In the genomic region with DNA sequence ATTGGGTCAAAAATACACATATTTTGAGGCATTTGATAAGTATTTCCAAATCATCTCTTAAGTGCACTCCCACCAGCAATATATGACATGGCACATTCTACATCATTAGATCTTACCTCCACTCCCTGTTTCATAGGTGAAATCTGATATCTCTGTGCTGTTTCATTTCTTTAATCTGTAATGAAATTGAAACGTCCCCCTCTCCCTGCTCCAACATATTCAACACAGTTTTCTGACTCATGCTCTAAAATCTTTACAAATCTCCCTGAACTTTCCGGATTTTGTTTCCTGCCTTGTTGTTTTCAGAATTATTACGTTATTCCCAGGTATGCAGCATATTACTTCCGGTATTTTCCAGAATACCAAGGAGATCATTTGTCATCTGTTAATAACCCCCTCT, we compare ENCODE assay signal across 16 cellular contexts.
DNase-seq lines count a peak whose midpoint lies in the region; ATAC-seq, FAIRE-seq and TF ChIP-seq lines count a peak whose summit lies in the region.
"Had no signal": no experiment of that assay in that cellular context is flagged by ENCODE, and none has a peak within 500 bp of the region (broad histone marks: within the 10 kb centered on the region; RNA-seq: fewer than 3 reads in every experiment).

No MANE protein-coding gene starts in this region.

- WGBS in mesendoderm (ENCODE audit: extremely low coverage, insufficient coverage, low lambda C conversion rate) = no CpG with 5 or more reads among the region's 4 CpGs

- H2BK5ac ChIP-seq in mesendoderm (ENCODE audit: low read length) = no peak overlapping the region

- no peak overlapping the region for H3K18ac ChIP-seq in mesendoderm (ENCODE audit: low read length)

- H3K9me3 Mint-ChIP-seq in HFFc6 (no peaks in the 10 kb centered on the region), astrocyte (ENCODE audit: unreplicated experiment) (peaks cover 8% of the 10 kb centered on the region), natural killer cell (no peaks in the 10 kb centered on the region)

- H3K4me1 ChIP-seq in ACC112 (ENCODE audit: control insufficient read depth, insufficient read depth, low read length, unreplicated experiment) (peaks cover 17% of the 10 kb centered on the region), astrocyte (ENCODE audit: insufficient read depth, low read length) (peaks cover 12% of the 10 kb centered on the region), mesendoderm (ENCODE audit: control insufficient read depth, low read depth, low read length) (peaks cover 2% of the 10 kb centered on the region)

- H3K27ac ChIP-seq in ACC112 (ENCODE audit: low read depth, low read length) = peak overlapping the region; percentile 45; the same call in 1 of the 2 replicates
- H3K27ac ChIP-seq in astrocyte (ENCODE audit: low read depth, low read length) = no peak overlapping the region
- no peak overlapping the region for H3K27ac ChIP-seq in mesendoderm (ENCODE audit: low read depth, low read length)
- H3K27ac ChIP-seq: esophagus squamous epithelium, lower lobe of right lung, spleen had no signal

- no peaks in the 10 kb centered on the region for H3K79me1 ChIP-seq in mesendoderm (ENCODE audit: low read length)

- peak overlapping the region; percentile 90 for H3K4me2 ChIP-seq in astrocyte (ENCODE audit: low read length)
- H3K4me2 ChIP-seq in mesendoderm (ENCODE audit: low read length) = no peak overlapping the region

- no peak for ATAC-seq in HG03025 (IDR thresholded peaks at IDR 0.05; ENCODE audit: low FRiP score, unreplicated experiment)
- ATAC-seq in stimulated activated naive CD8-positive, alpha-beta T cell treated with anti-CD3 and anti-CD28 coated beads, Interleukin-15, Interleukin-2, amounts not matched to agents 100 U/mL and 50 U/mL, for 24 hours = no peak
- ATAC-seq in HG03565 (IDR thresholded peaks at IDR 0.05; ENCODE audit: unreplicated experiment) = no peak
- ATAC-seq in natural killer cell = no peak
- ATAC-seq: lower lobe of right lung had no signal

- H2AFZ ChIP-seq in ACC112 (ENCODE audit: low read length, unreplicated experiment) (no peak overlapping the region), astrocyte (ENCODE audit: low read depth, low read length) (no peak overlapping the region)

- H3K27me3 ChIP-seq in ACC112 (ENCODE audit: insufficient read depth, low read length) = no peaks in the 10 kb centered on the region
- H3K27me3 ChIP-seq in astrocyte (ENCODE audit: insufficient read depth, low read length) = peaks cover 2% of the 10 kb centered on the region
- peaks cover 6% of the 10 kb centered on the region for H3K27me3 ChIP-seq in mesendoderm (ENCODE audit: insufficient read depth, low read length, poor library complexity)

- no peak overlapping the region for H3K56ac ChIP-seq in mesendoderm (ENCODE audit: low read length)

- FAIRE-seq in astrocyte (lab: Jason Lieb, UNC) = no peak
- FAIRE-seq: colon had no signal

- H3K79me2 ChIP-seq in ACC112 (ENCODE audit: control insufficient read depth, insufficient read depth, low read length, unreplicated experiment) = no peaks in the 10 kb centered on the region
- H3K79me2 ChIP-seq in astrocyte (ENCODE audit: insufficient read depth, low read length) = no peaks in the 10 kb centered on the region
- no peaks in the 10 kb centered on the region for H3K79me2 ChIP-seq in mesendoderm (ENCODE audit: control insufficient read depth, insufficient read depth, low read length)

- peak overlapping the region; percentile 98 for H3K4me3 Mint-ChIP-seq in HFFc6
- peak overlapping the region; percentile 1 for H3K4me3 Mint-ChIP-seq in astrocyte (ENCODE audit: unreplicated experiment)
- no peak overlapping the region for H3K4me3 Mint-ChIP-seq in natural killer cell

- peak overlapping the region; percentile 29 for H3K23ac ChIP-seq in mesendoderm (ENCODE audit: low read length)

- no peak overlapping the region for H2AK5ac ChIP-seq in mesendoderm (ENCODE audit: low read length)

- DNase-seq in HFFc6 = peak; percentile 13
- DNase-seq in astrocyte (ENCODE audit: low read depth) = peak; percentile 32
- DNase-seq in mesendoderm = no peak
- no peak for DNase-seq in stimulated activated naive CD8-positive, alpha-beta T cell treated with anti-CD3 and anti-CD28 coated beads, Interleukin-15, Interleukin-2, amounts not matched to agents 100 U/mL and 50 U/mL, for 24 hours
- no peak for DNase-seq in natural killer cell
- DNase-seq: activated CD8-positive, alpha-beta memory T cell treated with anti-CD3 and anti-CD28 coated beads, Interleukin-2, amount 50 U/mL, for 4 hours; esophagus squamous epithelium; hypothalamus; lower lobe of right lung; MG63; NCI-H2107; spleen had no signal

- H3K9me3 ChIP-seq in astrocyte (ENCODE audit: insufficient read depth, low read depth, low read length) = no peaks in the 10 kb centered on the region
- H3K9me3 ChIP-seq: esophagus squamous epithelium, lower lobe of right lung, MG63, spleen had no signal

- H3K4me3 ChIP-seq in ACC112 (ENCODE audit: low read depth, low read length) (peak overlapping the region; percentile 79), astrocyte (ENCODE audit: insufficient read depth, low read depth, low read length) (no peak overlapping the region), mesendoderm (ENCODE audit: low read length) (no peak overlapping the region)
- H3K4me3 ChIP-seq: MG63 had no signal

- H2BK120ac ChIP-seq in mesendoderm (ENCODE audit: low read depth, low read length) = no peak overlapping the region

- no peak overlapping the region for H2BK15ac ChIP-seq in mesendoderm (replicated peaks; ENCODE audit: low read depth)

- H4K20me1 ChIP-seq in astrocyte (ENCODE audit: insufficient read depth, low read length) = no peaks in the 10 kb centered on the region

- H3K4me1 Mint-ChIP-seq in HFFc6 (ENCODE audit: low read depth) (peaks cover 28% of the 10 kb centered on the region), astrocyte (ENCODE audit: low read depth, unreplicated experiment) (peaks cover 5% of the 10 kb centered on the region), natural killer cell (peaks cover 18% of the 10 kb centered on the region in 2 donors)

- H3K36me3 ChIP-seq in ACC112 (ENCODE audit: insufficient read depth, low read length) = no peaks in the 10 kb centered on the region
- no peaks in the 10 kb centered on the region for H3K36me3 ChIP-seq in astrocyte (ENCODE audit: insufficient read depth, low read length)
- no peaks in the 10 kb centered on the region for H3K36me3 ChIP-seq in mesendoderm (ENCODE audit: control insufficient read depth, insufficient read depth, low read length)
- H3K36me3 ChIP-seq: esophagus squamous epithelium, lower lobe of right lung, MG63, spleen had no signal

- H3K27me3 Mint-ChIP-seq in HFFc6 (ENCODE audit: insufficient read depth) = peaks cover 1% of the 10 kb centered on the region; the same call in 1 of the 2 replicates
- peaks cover 31% of the 10 kb centered on the region for H3K27me3 Mint-ChIP-seq in astrocyte (ENCODE audit: low read depth, unreplicated experiment)
- H3K27me3 Mint-ChIP-seq in natural killer cell (ENCODE audit: low read depth in 2 of 2) = peaks cover 34 to 68% of the 10 kb centered on the region in 2 donors

- intact Hi-C loops in natural killer cell (cut with micrococcal nuclease) = no loop called here

- H4K5ac ChIP-seq in mesendoderm (ENCODE audit: low read length) = no peak overlapping the region

- peak overlapping the region; percentile 82 for H3K9ac ChIP-seq in astrocyte (ENCODE audit: low read length)
- H3K9ac ChIP-seq in mesendoderm (ENCODE audit: low read length) = no peak overlapping the region

- H3K36me3 Mint-ChIP-seq in HFFc6 (ENCODE audit: low read depth) = no peaks in the 10 kb centered on the region
- H3K36me3 Mint-ChIP-seq in astrocyte (ENCODE audit: low read depth, unreplicated experiment) = no peaks in the 10 kb centered on the region
- H3K36me3 Mint-ChIP-seq in natural killer cell = no peaks in the 10 kb centered on the region

- H3K4ac ChIP-seq in mesendoderm (ENCODE audit: low read depth, low read length) = no peak overlapping the region

- no peak overlapping the region for H4K8ac ChIP-seq in mesendoderm (ENCODE audit: low read depth, low read length)

- no peak for TF ChIP-seq CTCF in HFFc6 (IDR thresholded peaks at IDR 0.05)
- no peak for TF ChIP-seq CTCF in astrocyte (IDR thresholded peaks at IDR 0.05; ENCODE audit: insufficient read depth, low read depth, low read length)
- TF ChIP-seq CTCF in natural killer cell (IDR thresholded peaks at IDR 0.05) = no peak

- H3K27ac Mint-ChIP-seq in HFFc6 (peak overlapping the region; percentile 64), astrocyte (ENCODE audit: unreplicated experiment) (no peak overlapping the region), natural killer cell (no peak overlapping the region)

Comparison
In these comparisons a context has a peak if more than half of its experiments do, and no peak if none do; other contexts are left out.
1. DNase-seq: peak in HFFc6 (single experiment) and astrocyte (single experiment); none in mesendoderm (single experiment), stimulated activated naive CD8-positive, alpha-beta T cell treated with anti-CD3 and anti-CD28 coated beads, Interleukin-15, Interleukin-2, amounts not matched to agents 100 U/mL and 50 U/mL, for 24 hours (single experiment) and natural killer cell (single experiment).